In genomic region chr18:9070212-9070611, GRCh38 we compare ENCODE assay signal across 24 cellular contexts.
"Had no signal": no experiment of that assay in that cellular context is flagged by ENCODE, and none has a peak within 500 bp of the region (broad histone marks: within the 10 kb centered on the region; RNA-seq: fewer than 3 reads in every experiment).

No MANE protein-coding gene starts in this region.

- H3K27ac ChIP-seq: dorsolateral prefrontal cortex, lower lobe of right lung, neural progenitor cell, testis, upper lobe of left lung had no signal

- H3K36me3 Mint-ChIP-seq: brain, mesothelial cell of epicardium, neural progenitor cell had no signal

- H3K9ac ChIP-seq: neural progenitor cell had no signal

- H3K4me3 ChIP-seq: dorsolateral prefrontal cortex, lower lobe of right lung, neural progenitor cell, psoas muscle, smooth muscle cell, testis, upper lobe of left lung had no signal

- H3K27me3 Mint-ChIP-seq: activated CD4-positive, alpha-beta T cell treated with anti-CD3 and anti-CD28 coated beads, Interleukin-2, amount 10 ng/mL, durations not matched to agents 24 days and 14 days; activated CD8-positive, alpha-beta T cell treated with anti-CD3 and anti-CD28 coated beads for 36 hours; activated naive CD4-positive, alpha-beta T cell treated with anti-CD3 and anti-CD28 coated beads, Interleukin-2, amount 10 ng/mL, durations not matched to agents 7 days and 5 days; activated naive CD8-positive, alpha-beta T cell treated with anti-CD3 and anti-CD28 coated beads, Interleukin-2, amount 50 U/mL, for 24 hours; activated T-cell treated with anti-CD3 and anti-CD28 coated beads, Interleukin-2, amount 50 U/mL, for 24 hours; brain had no signal

- ATAC-seq: activated CD8-positive, alpha-beta T cell treated with anti-CD3 and anti-CD28 coated beads for 36 hours; activated naive CD8-positive, alpha-beta T cell treated with anti-CD3 and anti-CD28 coated beads, Interleukin-2, amount 50 U/mL, for 24 hours; left colon; lower lobe of right lung; right cardiac atrium had no signal

- H3K4me3 Mint-ChIP-seq: activated CD4-positive, alpha-beta T cell treated with anti-CD3 and anti-CD28 coated beads, Interleukin-2, amount 10 ng/mL, durations not matched to agents 24 days and 14 days; activated CD8-positive, alpha-beta T cell treated with anti-CD3 and anti-CD28 coated beads for 36 hours; activated naive CD4-positive, alpha-beta T cell treated with anti-CD3 and anti-CD28 coated beads, Interleukin-2, amount 10 ng/mL, durations not matched to agents 7 days and 5 days; activated naive CD8-positive, alpha-beta T cell treated with anti-CD3 and anti-CD28 coated beads, Interleukin-2, amount 50 U/mL, for 24 hours; activated T-cell treated with anti-CD3 and anti-CD28 coated beads, Interleukin-2, amount 50 U/mL, for 24 hours; brain; mesothelial cell of epicardium; neural progenitor cell had no signal

- H3K27me3 ChIP-seq: dorsolateral prefrontal cortex, neural progenitor cell, testis, upper lobe of left lung had no signal

- H3K9me3 ChIP-seq: lower lobe of right lung, psoas muscle, testis, upper lobe of left lung had no signal

- DNase-seq: activated CD4-positive, alpha-beta T cell treated with anti-CD3 and anti-CD28 coated beads, Interleukin-2, amount 10 ng/mL, durations not matched to agents 24 days and 14 days; activated CD8-positive, alpha-beta T cell treated with anti-CD3 and anti-CD28 coated beads for 36 hours; activated effector memory CD4-positive, alpha-beta T cell treated with Interleukin-2 at 50 U/mL for 16 hours; activated naive CD4-positive, alpha-beta T cell treated with anti-CD3 and anti-CD28 coated beads, Interleukin-2, amount 10 ng/mL, durations not matched to agents 7 days and 5 days; activated naive CD8-positive, alpha-beta T cell treated with anti-CD3 and anti-CD28 coated beads, Interleukin-2, amount 50 U/mL, for 24 hours; activated T-cell treated with anti-CD3 and anti-CD28 coated beads, Interleukin-2, amount 50 U/mL, for 24 hours; anterior cingulate cortex; caudate nucleus; dorsolateral prefrontal cortex; foreskin fibroblast; hippocampal formation; islet precursor cell; left colon; lower lobe of right lung; psoas muscle; right cardiac atrium; stimulated activated CD4-positive, alpha-beta T cell treated with anti-CD3 and anti-CD28 coated beads, Interleukin-4, amount 100 ng/mL, for 1 hour; T1000; testis; upper lobe of left lung had no signal

- H3K4me2 ChIP-seq: neural progenitor cell, smooth muscle cell had no signal

- H2AFZ ChIP-seq: neural progenitor cell had no signal

- H3K27ac Mint-ChIP-seq: activated naive CD4-positive, alpha-beta T cell treated with anti-CD3 and anti-CD28 coated beads, Interleukin-2, amount 10 ng/mL, durations not matched to agents 7 days and 5 days; activated T-cell treated with anti-CD3 and anti-CD28 coated beads, Interleukin-2, amount 50 U/mL, for 24 hours; mesothelial cell of epicardium; neural progenitor cell had no signal

- H3K4me1 ChIP-seq: neural progenitor cell, testis had no signal

- H3K36me3 ChIP-seq: lower lobe of right lung, neural progenitor cell, upper lobe of left lung had no signal

- H3K9me3 Mint-ChIP-seq: activated CD4-positive, alpha-beta T cell treated with anti-CD3 and anti-CD28 coated beads, Interleukin-2, amount 10 ng/mL, durations not matched to agents 24 days and 14 days; activated CD8-positive, alpha-beta T cell treated with anti-CD3 and anti-CD28 coated beads for 36 hours; activated naive CD4-positive, alpha-beta T cell treated with anti-CD3 and anti-CD28 coated beads, Interleukin-2, amount 10 ng/mL, durations not matched to agents 7 days and 5 days; activated naive CD8-positive, alpha-beta T cell treated with anti-CD3 and anti-CD28 coated beads, Interleukin-2, amount 50 U/mL, for 24 hours; activated T-cell treated with anti-CD3 and anti-CD28 coated beads, Interleukin-2, amount 50 U/mL, for 24 hours; mesothelial cell of epicardium; neural progenitor cell had no signal
